1 cellular context compared by ENCODE assay signal in the genomic region with DNA sequence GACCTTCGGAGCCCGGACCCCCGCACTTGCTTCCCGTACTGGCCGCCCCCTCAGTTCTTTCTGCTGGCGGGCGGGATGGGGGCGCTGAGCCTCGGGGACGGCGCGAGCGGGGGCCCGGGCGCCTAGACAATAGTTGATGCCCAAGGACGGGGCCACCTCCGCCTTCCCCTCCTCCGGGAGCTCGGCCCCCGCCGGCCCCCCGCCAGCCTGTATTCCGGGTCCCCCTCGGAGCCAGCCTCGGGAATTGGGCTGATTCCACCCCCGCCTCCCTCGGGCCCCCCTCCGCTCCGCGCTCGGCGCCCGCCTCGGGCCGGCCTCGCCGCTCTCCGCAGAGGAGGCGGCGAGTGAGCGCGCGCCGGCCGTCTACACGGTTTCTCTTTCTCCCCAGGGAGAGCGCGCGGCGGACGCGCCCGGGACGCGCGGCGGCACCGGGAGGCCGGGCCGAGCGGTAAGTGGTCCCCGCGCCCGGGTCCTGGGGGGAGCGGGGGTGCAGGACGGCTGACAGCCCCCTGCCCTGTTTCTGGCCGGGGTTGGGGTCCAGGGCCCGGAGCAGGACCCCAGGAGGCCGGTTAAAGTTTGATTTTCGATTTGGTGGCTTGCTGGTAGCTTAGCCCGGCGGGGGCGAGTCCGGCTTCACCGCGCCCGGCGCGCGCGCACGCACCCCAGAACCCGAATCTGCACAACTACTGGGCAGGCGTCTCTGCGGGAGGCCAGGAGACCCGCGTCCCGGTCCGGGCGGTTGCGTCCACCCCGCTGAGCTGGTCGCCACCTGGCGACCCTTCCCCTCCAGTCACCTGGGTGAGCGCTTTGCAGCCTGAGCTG.
TF ChIP-seq lines count a peak whose summit lies in the region.

No MANE protein-coding gene starts in this region.

TF ChIP-seq in HepG2, 621 proteins besides CTCF, POLR2A, EP300 and RAD21 (continued from another document and continues in another):
- no peak for TF ChIP-seq ZNF883 (CRISPR knock-in tag; IDR thresholded peaks at IDR 0.05; ENCODE audit: not compliant biosample characterization)
- no peak for TF ChIP-seq SALL2 (CRISPR knock-in tag; IDR thresholded peaks at IDR 0.05)
- TF ChIP-seq DNMT1 (CRISPR knock-in tag; IDR thresholded peaks at IDR 0.05), result no peak
- no peak for TF ChIP-seq TRIM22 (IDR thresholded peaks at IDR 0.05)
- 0 out of 2 replicates have a peak, but pooled peaks have one; percentile 46 for TF ChIP-seq ZNF572 (CRISPR knock-in tag; IDR thresholded peaks at IDR 0.05)
- TF ChIP-seq, protein P1, sequence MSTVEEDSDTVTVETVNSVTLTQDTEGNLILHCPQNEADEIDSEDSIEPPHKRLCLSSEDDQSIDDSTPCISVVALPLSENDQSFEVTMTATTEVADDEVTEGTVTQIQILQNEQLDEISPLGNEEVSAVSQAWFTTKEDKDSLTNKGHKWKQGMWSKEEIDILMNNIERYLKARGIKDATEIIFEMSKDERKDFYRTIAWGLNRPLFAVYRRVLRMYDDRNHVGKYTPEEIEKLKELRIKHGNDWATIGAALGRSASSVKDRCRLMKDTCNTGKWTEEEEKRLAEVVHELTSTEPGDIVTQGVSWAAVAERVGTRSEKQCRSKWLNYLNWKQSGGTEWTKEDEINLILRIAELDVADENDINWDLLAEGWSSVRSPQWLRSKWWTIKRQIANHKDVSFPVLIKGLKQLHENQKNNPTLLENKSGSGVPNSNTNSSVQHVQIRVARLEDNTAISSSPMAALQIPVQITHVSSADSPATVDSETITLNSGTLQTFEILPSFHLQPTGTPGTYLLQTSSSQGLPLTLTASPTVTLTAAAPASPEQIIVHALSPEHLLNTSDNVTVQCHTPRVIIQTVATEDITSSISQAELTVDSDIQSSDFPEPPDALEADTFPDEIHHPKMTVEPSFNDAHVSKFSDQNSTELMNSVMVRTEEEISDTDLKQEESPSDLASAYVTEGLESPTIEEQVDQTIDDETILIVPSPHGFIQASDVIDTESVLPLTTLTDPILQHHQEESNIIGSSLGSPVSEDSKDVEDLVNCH (CRISPR knock-in tag; IDR thresholded peaks at IDR 0.05), result no peak
- 0 out of 2 replicates have a peak, but pooled peaks have one; percentile 14 for TF ChIP-seq ZNF546 (CRISPR knock-in tag; conservative IDR thresholded peaks at IDR 0.05)
- TF ChIP-seq, protein P2, sequence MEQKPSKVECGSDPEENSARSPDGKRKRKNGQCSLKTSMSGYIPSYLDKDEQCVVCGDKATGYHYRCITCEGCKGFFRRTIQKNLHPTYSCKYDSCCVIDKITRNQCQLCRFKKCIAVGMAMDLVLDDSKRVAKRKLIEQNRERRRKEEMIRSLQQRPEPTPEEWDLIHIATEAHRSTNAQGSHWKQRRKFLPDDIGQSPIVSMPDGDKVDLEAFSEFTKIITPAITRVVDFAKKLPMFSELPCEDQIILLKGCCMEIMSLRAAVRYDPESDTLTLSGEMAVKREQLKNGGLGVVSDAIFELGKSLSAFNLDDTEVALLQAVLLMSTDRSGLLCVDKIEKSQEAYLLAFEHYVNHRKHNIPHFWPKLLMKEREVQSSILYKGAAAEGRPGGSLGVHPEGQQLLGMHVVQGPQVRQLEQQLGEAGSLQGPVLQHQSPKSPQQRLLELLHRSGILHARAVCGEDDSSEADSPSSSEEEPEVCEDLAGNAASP (CRISPR knock-in tag; IDR thresholded peaks at IDR 0.05; ENCODE audit: borderline replicate concordance), result no peak
- no peak for TF ChIP-seq GZF1 (CRISPR knock-in tag; IDR thresholded peaks at IDR 0.05)
- no peak for TF ChIP-seq TBP (CRISPR knock-in tag; IDR thresholded peaks at IDR 0.05)
- no peak for TF ChIP-seq ZNF776 (CRISPR knock-in tag; IDR thresholded peaks at IDR 0.05)
- TF ChIP-seq ZSCAN22 (CRISPR knock-in tag; IDR thresholded peaks at IDR 0.05), result no peak
- no peak for TF ChIP-seq SMARCC2 (IDR thresholded peaks at IDR 0.05)
- TF ChIP-seq ZNF644 (CRISPR knock-in tag; IDR thresholded peaks at IDR 0.05; ENCODE audit: low read depth), result no peak
- TF ChIP-seq HNRNPH1 (optimal IDR thresholded peaks at IDR 0.05; ENCODE audit: low read depth, low read length), result no peak
- no peak for TF ChIP-seq AGO1 (IDR thresholded peaks at IDR 0.05; ENCODE audit: low read depth, low read length, poor library complexity, severe bottlenecking)
- 0 out of 2 replicates have a peak, but pooled peaks have one; percentile 21 for TF ChIP-seq ZNF788 (CRISPR knock-in tag; IDR thresholded peaks at IDR 0.05; ENCODE audit: borderline replicate concordance)
- no peak for TF ChIP-seq ZNF629 (CRISPR knock-in tag; conservative IDR thresholded peaks at IDR 0.05)
- TF ChIP-seq ZNF678 (CRISPR knock-in tag; IDR thresholded peaks at IDR 0.05), result no peak
- TF ChIP-seq, protein P3, sequence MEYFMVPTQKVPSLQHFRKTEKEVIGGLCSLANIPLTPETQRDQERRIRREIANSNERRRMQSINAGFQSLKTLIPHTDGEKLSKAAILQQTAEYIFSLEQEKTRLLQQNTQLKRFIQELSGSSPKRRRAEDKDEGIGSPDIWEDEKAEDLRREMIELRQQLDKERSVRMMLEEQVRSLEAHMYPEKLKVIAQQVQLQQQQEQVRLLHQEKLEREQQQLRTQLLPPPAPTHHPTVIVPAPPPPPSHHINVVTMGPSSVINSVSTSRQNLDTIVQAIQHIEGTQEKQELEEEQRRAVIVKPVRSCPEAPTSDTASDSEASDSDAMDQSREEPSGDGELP (IDR thresholded peaks at IDR 0.05; ENCODE audit: borderline replicate concordance, low read depth), result peak; percentile 50; the same call in 1 of the 2 replicates
- 0 out of 2 replicates have a peak, but pooled peaks have one; percentile 11 for TF ChIP-seq ZNF329 (CRISPR knock-in tag; IDR thresholded peaks at IDR 0.05; ENCODE audit: low read depth)
- no peak for TF ChIP-seq FUBP1 (CRISPR knock-in tag; IDR thresholded peaks at IDR 0.05; ENCODE audit: borderline replicate concordance)
- no peak for TF ChIP-seq ZNF703 (CRISPR knock-in tag; IDR thresholded peaks at IDR 0.05; ENCODE audit: borderline replicate concordance)
- TF ChIP-seq RFX3 (CRISPR knock-in tag; IDR thresholded peaks at IDR 0.05), result no peak
- TF ChIP-seq, protein P4, sequence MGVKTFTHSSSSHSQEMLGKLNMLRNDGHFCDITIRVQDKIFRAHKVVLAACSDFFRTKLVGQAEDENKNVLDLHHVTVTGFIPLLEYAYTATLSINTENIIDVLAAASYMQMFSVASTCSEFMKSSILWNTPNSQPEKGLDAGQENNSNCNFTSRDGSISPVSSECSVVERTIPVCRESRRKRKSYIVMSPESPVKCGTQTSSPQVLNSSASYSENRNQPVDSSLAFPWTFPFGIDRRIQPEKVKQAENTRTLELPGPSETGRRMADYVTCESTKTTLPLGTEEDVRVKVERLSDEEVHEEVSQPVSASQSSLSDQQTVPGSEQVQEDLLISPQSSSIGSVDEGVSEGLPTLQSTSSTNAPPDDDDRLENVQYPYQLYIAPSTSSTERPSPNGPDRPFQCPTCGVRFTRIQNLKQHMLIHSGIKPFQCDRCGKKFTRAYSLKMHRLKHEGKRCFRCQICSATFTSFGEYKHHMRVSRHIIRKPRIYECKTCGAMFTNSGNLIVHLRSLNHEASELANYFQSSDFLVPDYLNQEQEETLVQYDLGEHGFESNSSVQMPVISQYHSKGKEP (CRISPR knock-in tag; IDR thresholded peaks at IDR 0.05), result no peak
- TF ChIP-seq BCL6 (CRISPR knock-in tag; IDR thresholded peaks at IDR 0.05), result no peak
- 0 out of 2 replicates have a peak, but pooled peaks have one; percentile 19 for TF ChIP-seq ZNF564 (CRISPR knock-in tag; IDR thresholded peaks at IDR 0.05)
- no peak for TF ChIP-seq ONECUT2 (CRISPR knock-in tag; IDR thresholded peaks at IDR 0.05)
- TF ChIP-seq ZNF30 (CRISPR knock-in tag; IDR thresholded peaks at IDR 0.05), result no peak
- TF ChIP-seq ZNF317 (CRISPR knock-in tag; IDR thresholded peaks at IDR 0.05), result no peak
- TF ChIP-seq ZNF205 (CRISPR knock-in tag; IDR thresholded peaks at IDR 0.05), result peak; percentile 75
- no peak for TF ChIP-seq TARDBP (CRISPR knock-in tag; IDR thresholded peaks at IDR 0.05)
- no peak for TF ChIP-seq MATR3 (CRISPR knock-in tag; IDR thresholded peaks at IDR 0.05)
- TF ChIP-seq RELA (CRISPR knock-in tag; IDR thresholded peaks at IDR 0.05), result 0 out of 2 replicates have a peak, but pooled peaks have one; percentile 15
- TF ChIP-seq, protein P5, sequence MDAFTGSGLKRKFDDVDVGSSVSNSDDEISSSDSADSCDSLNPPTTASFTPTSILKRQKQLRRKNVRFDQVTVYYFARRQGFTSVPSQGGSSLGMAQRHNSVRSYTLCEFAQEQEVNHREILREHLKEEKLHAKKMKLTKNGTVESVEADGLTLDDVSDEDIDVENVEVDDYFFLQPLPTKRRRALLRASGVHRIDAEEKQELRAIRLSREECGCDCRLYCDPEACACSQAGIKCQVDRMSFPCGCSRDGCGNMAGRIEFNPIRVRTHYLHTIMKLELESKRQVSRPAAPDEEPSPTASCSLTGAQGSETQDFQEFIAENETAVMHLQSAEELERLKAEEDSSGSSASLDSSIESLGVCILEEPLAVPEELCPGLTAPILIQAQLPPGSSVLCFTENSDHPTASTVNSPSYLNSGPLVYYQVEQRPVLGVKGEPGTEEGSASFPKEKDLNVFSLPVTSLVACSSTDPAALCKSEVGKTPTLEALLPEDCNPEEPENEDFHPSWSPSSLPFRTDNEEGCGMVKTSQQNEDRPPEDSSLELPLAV (CRISPR knock-in tag; conservative IDR thresholded peaks at IDR 0.05; ENCODE audit: low read depth), result no peak
- TF ChIP-seq ZNF354B (CRISPR knock-in tag; IDR thresholded peaks at IDR 0.05), result no peak
- TF ChIP-seq ZFAT (CRISPR knock-in tag; conservative IDR thresholded peaks at IDR 0.05), result no peak
- TF ChIP-seq PHB2 (IDR thresholded peaks at IDR 0.05; ENCODE audit: partially characterized antibody), result no peak
- no peak for TF ChIP-seq RXRA (CRISPR knock-in tag; IDR thresholded peaks at IDR 0.05)
- peak; percentile 52; the same call in 1 of the 2 replicates for TF ChIP-seq PHF8 (CRISPR knock-in tag; IDR thresholded peaks at IDR 0.05)
- no peak for TF ChIP-seq MTA3 (CRISPR knock-in tag; IDR thresholded peaks at IDR 0.05)
- TF ChIP-seq SALL1 (CRISPR knock-in tag; IDR thresholded peaks at IDR 0.05), result 0 out of 2 replicates have a peak, but pooled peaks have one; percentile 7
- TF ChIP-seq ZFP36L1 (CRISPR knock-in tag; IDR thresholded peaks at IDR 0.05), result no peak
- TF ChIP-seq ZNF614 (CRISPR knock-in tag; IDR thresholded peaks at IDR 0.05; ENCODE audit: borderline replicate concordance), result no peak
- TF ChIP-seq NPAS2 (CRISPR knock-in tag; IDR thresholded peaks at IDR 0.05; ENCODE audit: borderline replicate concordance), result no peak
- TF ChIP-seq YEATS4 (CRISPR knock-in tag; IDR thresholded peaks at IDR 0.05; ENCODE audit: borderline replicate concordance), result peak; percentile 9; the same call in 1 of the 2 replicates
- TF ChIP-seq, protein P6, sequence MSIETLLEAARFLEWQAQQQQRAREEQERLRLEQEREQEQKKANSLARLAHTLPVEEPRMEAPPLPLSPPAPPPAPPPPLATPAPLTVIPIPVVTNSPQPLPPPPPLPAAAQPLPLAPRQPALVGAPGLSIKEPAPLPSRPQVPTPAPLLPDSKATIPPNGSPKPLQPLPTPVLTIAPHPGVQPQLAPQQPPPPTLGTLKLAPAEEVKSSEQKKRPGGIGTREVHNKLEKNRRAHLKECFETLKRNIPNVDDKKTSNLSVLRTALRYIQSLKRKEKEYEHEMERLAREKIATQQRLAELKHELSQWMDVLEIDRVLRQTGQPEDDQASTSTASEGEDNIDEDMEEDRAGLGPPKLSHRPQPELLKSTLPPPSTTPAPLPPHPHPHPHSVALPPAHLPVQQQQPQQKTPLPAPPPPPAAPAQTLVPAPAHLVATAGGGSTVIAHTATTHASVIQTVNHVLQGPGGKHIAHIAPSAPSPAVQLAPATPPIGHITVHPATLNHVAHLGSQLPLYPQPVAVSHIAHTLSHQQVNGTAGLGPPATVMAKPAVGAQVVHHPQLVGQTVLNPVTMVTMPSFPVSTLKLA (IDR thresholded peaks at IDR 0.05), result no peak
- TF ChIP-seq SNRNP70 (IDR thresholded peaks at IDR 0.05; ENCODE audit: low read depth, low read length), result no peak
- TF ChIP-seq ZBTB37 (CRISPR knock-in tag; IDR thresholded peaks at IDR 0.05), result no peak
- peak; percentile 43 for TF ChIP-seq ZFX (CRISPR knock-in tag; IDR thresholded peaks at IDR 0.05; ENCODE audit: low read depth)
- no peak for TF ChIP-seq NFE2L2 (IDR thresholded peaks at IDR 0.05; ENCODE audit: low read length)
- TF ChIP-seq THAP11 (CRISPR knock-in tag; IDR thresholded peaks at IDR 0.05), result no peak
- peak; percentile 51 for TF ChIP-seq ASH2L (IDR thresholded peaks at IDR 0.05; ENCODE audit: insufficient read length, low read depth, low read length)
- TF ChIP-seq ZNF430 (CRISPR knock-in tag; IDR thresholded peaks at IDR 0.05), result no peak
- TF ChIP-seq NFRKB (IDR thresholded peaks at IDR 0.05), result no peak
- no peak for TF ChIP-seq ZFP90 (CRISPR knock-in tag; IDR thresholded peaks at IDR 0.05; ENCODE audit: borderline replicate concordance)
